Comparison of ENCODE assay signal across 1 cellular context in genomic region chr13:110339263-110339662, GRCh38.
TF ChIP-seq lines count a peak whose summit lies in the region.

No MANE protein-coding gene starts in this region.

TF ChIP-seq in IMR-90, 13 proteins besides CTCF, POLR2A, EP300 and RAD21:
- TF ChIP-seq SMC3 (IDR thresholded peaks at IDR 0.05; ENCODE audit: low read depth, low read length) (no peak), CEBPB (IDR thresholded peaks at IDR 0.05; ENCODE audit: low read depth, low read length) (no peak), NFE2L2 (IDR thresholded peaks at IDR 0.05; ENCODE audit: low read depth, low read length) (no peak), CHD1 (IDR thresholded peaks at IDR 0.05; ENCODE audit: low read depth, low read length) (no peak), MAFK (IDR thresholded peaks at IDR 0.05; ENCODE audit: low read depth, low read length) (no peak), MAZ (IDR thresholded peaks at IDR 0.05; ENCODE audit: borderline replicate concordance, low read depth, low read length) (no peak)
